Comparison of ENCODE assay signal across 12 cellular contexts in the genomic region with DNA sequence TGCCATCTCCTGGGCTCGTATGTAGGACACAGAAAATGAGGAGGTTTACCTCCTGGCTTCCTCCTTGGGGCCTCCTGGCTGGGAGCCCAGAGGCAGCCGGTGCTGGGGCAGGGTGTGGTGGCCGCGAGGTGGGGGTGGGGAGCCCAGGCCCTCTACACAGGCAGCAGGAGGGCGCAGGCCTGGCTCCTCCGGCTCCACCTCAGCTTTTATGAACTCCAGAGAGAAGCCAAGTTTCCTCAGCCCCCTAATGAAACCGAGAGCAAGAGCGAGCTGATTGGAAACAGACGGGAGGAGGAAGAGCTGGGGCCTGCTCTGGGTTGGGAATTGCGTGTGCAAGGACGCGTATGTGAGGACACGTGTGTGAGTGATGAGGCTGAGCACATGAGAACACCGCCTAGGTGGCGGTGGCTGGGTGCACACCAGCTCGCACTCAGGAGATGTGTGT. TPM values are rescaled to one million over a fixed set of nuclear protein-coding genes. Genes with fewer than 3 reads are reported as not detected.
DNase-seq lines count a peak whose midpoint lies in the region; ATAC-seq and TF ChIP-seq lines count a peak whose summit lies in the region.
"Had no signal": no experiment of that assay in that cellular context is flagged by ENCODE, and none has a peak within 500 bp of the region (broad histone marks: within the 10 kb centered on the region; RNA-seq: fewer than 3 reads in every experiment).

No MANE protein-coding gene starts in this region.

- H2BK5ac ChIP-seq in mesendoderm (ENCODE audit: low read length), result no peak overlapping the region

- POLR2A ChIA-PET in A673 (lab: Charles Lee; ENCODE audit: low non-redundant PET), result no interaction called here

- in situ Hi-C loops in G401 (cut with HindIII; ENCODE audit: low sequenced_read_pairs), result no loop called here

- no peak overlapping the region for H3K4me3 ChIP-seq in A673 (ENCODE audit: low read depth, low read length, poor library complexity, severe bottlenecking)
- no peak overlapping the region for H3K4me3 ChIP-seq in mesendoderm (ENCODE audit: low read length)
- H3K4me3 ChIP-seq: cardiac muscle cell, MG63 had no signal

- DNase-seq in A673 (ENCODE audit: low spot score) (peak; percentile 39), HUDEP-2 (lab: John Stamatoyannopoulos, UW; ENCODE audit: unreplicated experiment in 76 of 76) (peak in 71 of 76 experiments; percentile 56 to 96 (median 88)), chondrocyte (ENCODE audit: low spot score) (no peak), mesendoderm (no peak), NCI-H187 (lab: John Stamatoyannopoulos, UW) (no peak), MV-4-11 (lab: John Stamatoyannopoulos, UW) (no peak), G401 (ENCODE audit: low spot score) (no peak)
- DNase-seq: MG63; stimulated activated naive B cell treated with anti-CD40 and anti-IgM and Interleukin-4, amounts not matched to agents 10 μg/mL and 1 μg/mL and 100 μg/mL, for 72 hours had no signal

- WGBS in mesendoderm (ENCODE audit: extremely low coverage, insufficient coverage, low lambda C conversion rate), result no CpG with 5 or more reads among the region's 16 CpGs

- peak overlapping the region; percentile 31 for H3K56ac ChIP-seq in mesendoderm (ENCODE audit: low read length)

- peaks cover 23% of the 10 kb centered on the region for H3K36me3 Mint-ChIP-seq in chondrocyte (ENCODE audit: low read depth)

- H3K27ac ChIP-seq in A673 (ENCODE audit: low read depth, low read length, poor library complexity, severe bottlenecking) (peak overlapping the region; percentile 35), mesendoderm (ENCODE audit: low read depth, low read length) (no peak overlapping the region)
- H3K27ac ChIP-seq: cardiac muscle cell had no signal

- no peak overlapping the region for H2AK5ac ChIP-seq in mesendoderm (ENCODE audit: low read length)

- H2BK15ac ChIP-seq in mesendoderm (replicated peaks; ENCODE audit: low read depth), result no peak overlapping the region

- H3K18ac ChIP-seq in mesendoderm (ENCODE audit: low read length), result no peak overlapping the region

- H3K27ac Mint-ChIP-seq in chondrocyte (ENCODE audit: unreplicated experiment), result peak overlapping the region; percentile 45

- H3K4me1 ChIP-seq in A673 (ENCODE audit: insufficient read depth, low read length, poor library complexity, severe bottlenecking), result peaks cover 32% of the 10 kb centered on the region
- peaks cover 5% of the 10 kb centered on the region for H3K4me1 ChIP-seq in mesendoderm (ENCODE audit: control insufficient read depth, low read depth, low read length)

- intact Hi-C loops in A673 (cut with micrococcal nuclease; ENCODE audit: unreplicated experiment), result no loop called here

- no peaks in the 10 kb centered on the region for H3K79me1 ChIP-seq in mesendoderm (ENCODE audit: low read length)

- H3K4me2 ChIP-seq in mesendoderm (ENCODE audit: low read length), result no peak overlapping the region

- ATAC-seq in HG03460 (IDR thresholded peaks at IDR 0.05; ENCODE audit: unreplicated experiment), result no peak
- ATAC-seq: stimulated activated naive B cell treated with anti-CD40 and anti-IgM and Interleukin-4, amounts not matched to agents 10 μg/mL and 1 μg/mL and 100 μg/mL, for 72 hours had no signal

- no peak overlapping the region for H3K4me3 Mint-ChIP-seq in chondrocyte (ENCODE audit: unreplicated experiment)
- H3K4me3 Mint-ChIP-seq: stimulated activated naive B cell treated with anti-CD40 and anti-IgM and Interleukin-4, amounts not matched to agents 10 μg/mL and 1 μg/mL and 100 μg/mL, for 72 hours had no signal

- TF ChIP-seq CTCF in A673 (conservative IDR thresholded peaks at IDR 0.05; ENCODE audit: low read depth, low read length), result no peak
- peak; percentile 9 for TF ChIP-seq CTCF in chondrocyte (IDR thresholded peaks at IDR 0.05)

- H3K23ac ChIP-seq in mesendoderm (ENCODE audit: low read length), result no peak overlapping the region

- CTCF ChIA-PET in A673 (lab: Charles Lee), result interaction anchor here (1.3 kb wide), 1 partner anchor 14 kb away, joined by 3 read pairs; no protein-coding TSS in a partner anchor

- BruUV-seq in A673 (replicated peaks; lab: Mats Ljungman, UMichigan), result no TSS peak

- H3K27me3 Mint-ChIP-seq in chondrocyte (ENCODE audit: low read depth), result no peaks in the 10 kb centered on the region

- H3K27me3 ChIP-seq in A673 (replicated peaks; ENCODE audit: insufficient read depth, low read depth, low read length, poor library complexity) (no peaks in the 10 kb centered on the region), mesendoderm (ENCODE audit: insufficient read depth, low read length, poor library complexity) (no peaks in the 10 kb centered on the region)
- H3K27me3 ChIP-seq: MG63 had no signal

- no peaks in the 10 kb centered on the region for H3K9me3 Mint-ChIP-seq in chondrocyte (ENCODE audit: low read depth)
- H3K9me3 Mint-ChIP-seq: stimulated activated naive B cell treated with anti-CD40 and anti-IgM and Interleukin-4, amounts not matched to agents 10 μg/mL and 1 μg/mL and 100 μg/mL, for 72 hours had no signal

- no peak overlapping the region for H3K9ac ChIP-seq in mesendoderm (ENCODE audit: low read length)

- no peak overlapping the region for H2BK120ac ChIP-seq in mesendoderm (ENCODE audit: low read depth, low read length)

- no peaks in the 10 kb centered on the region for H3K9me3 ChIP-seq in A673 (ENCODE audit: low read depth, low read length, poor library complexity, severe bottlenecking)
- H3K9me3 ChIP-seq: MG63 had no signal

- H3K36me3 ChIP-seq in A673 (ENCODE audit: insufficient read depth, low read length, poor library complexity, severe bottlenecking), result peaks cover 5% of the 10 kb centered on the region
- H3K36me3 ChIP-seq in mesendoderm (ENCODE audit: control insufficient read depth, insufficient read depth, low read length), result no peaks in the 10 kb centered on the region
- H3K36me3 ChIP-seq: cardiac muscle cell had no signal

- no peak overlapping the region for H3K4ac ChIP-seq in mesendoderm (ENCODE audit: low read depth, low read length)

- peaks cover 40% of the 10 kb centered on the region for H3K4me1 Mint-ChIP-seq in chondrocyte (ENCODE audit: low read depth)

- H3K79me2 ChIP-seq in mesendoderm (ENCODE audit: control insufficient read depth, insufficient read depth, low read length), result no peaks in the 10 kb centered on the region

- H4K5ac ChIP-seq in mesendoderm (ENCODE audit: low read length), result no peak overlapping the region

- no peak overlapping the region for H4K8ac ChIP-seq in mesendoderm (ENCODE audit: low read depth, low read length)

RNA-seq across cellular contexts. Expression of a gene that starts 23.1 kb away (rescaled TPM):
- not detected in 2 replicates for total RNA-seq in A673 (2021)
- total RNA-seq in chondrocyte, result 0.38 to 0.47 TPM in 2 of 3 replicates, not detected in the other
- 0.48 TPM for polyA plus RNA-seq in mesendoderm (2013, experiment 1 of 2)
- polyA plus RNA-seq in mesendoderm (2013, experiment 2 of 2), result 0.62 TPM
- total RNA-seq in G401 (2014; rRNA removed; shearing (Covaris generic)), result not detected in 2 replicates
- polyA plus RNA-seq: neural cell had no signal

RNA-seq across cellular contexts. Expression of a gene that starts 37.0 kb away (rescaled TPM):
- total RNA-seq in A673 (2021), result 85.7 and 109 TPM in 2 replicates
- 25.4 to 35.8 TPM (median 28.9 TPM) in 3 replicates for total RNA-seq in chondrocyte
- 67.9 TPM for polyA plus RNA-seq in mesendoderm (2013, experiment 1 of 2)
- polyA plus RNA-seq in mesendoderm (2013, experiment 2 of 2), result 70.6 TPM
- 86.8 and 87.0 TPM in 2 replicates for total RNA-seq in G401 (2014; rRNA removed; shearing (Covaris generic))

RNA-seq across cellular contexts. Expression of a gene that starts 38.5 kb away (rescaled TPM):
- total RNA-seq in A673 (2021) (119 and 126 TPM in 2 replicates), chondrocyte (45.2 to 49.5 TPM (median 47.3 TPM) in 3 replicates)
- polyA plus RNA-seq in mesendoderm (2013, experiment 1 of 2), result 210 TPM
- 205 TPM for polyA plus RNA-seq in mesendoderm (2013, experiment 2 of 2)
- total RNA-seq in G401 (2014; rRNA removed; shearing (Covaris generic)), result 53.4 and 60.5 TPM in 2 replicates

Comparison
In these comparisons a context has a peak if more than half of its experiments do, and no peak if none do; other contexts are left out.
1. DNase-seq: peak in A673 (single experiment) and HUDEP-2 (71 of 76); none in chondrocyte (single experiment), mesendoderm (single experiment), NCI-H187 (0 of 2), MV-4-11 (single experiment) and G401 (single experiment).